13 cellular contexts compared by ENCODE assay signal in genomic region chr11:66659785-66660184, GRCh38. TPM values are rescaled to one million over a fixed set of nuclear protein-coding genes. Genes with fewer than 3 reads are reported as not detected.
DNase-seq lines count a peak whose midpoint lies in the region; ATAC-seq and TF ChIP-seq lines count a peak whose summit lies in the region.
"Had no signal": no experiment of that assay in that cellular context is flagged by ENCODE, and none has a peak within 500 bp of the region (broad histone marks: within the 10 kb centered on the region; RNA-seq: fewer than 3 reads in every experiment).

No MANE protein-coding gene starts in this region.

- H3K9me3 Mint-ChIP-seq in WTC11: no peaks in the 10 kb centered on the region
- no peaks in the 10 kb centered on the region for H3K9me3 Mint-ChIP-seq in naive thymus-derived CD8-positive, alpha-beta T cell

- intact Hi-C loops in mucosa of descending colon (cut with DNase I, micrococcal nuclease): no loop called here

- H3K4me3 Mint-ChIP-seq in WTC11: no peak overlapping the region
- H3K4me3 Mint-ChIP-seq in naive thymus-derived CD8-positive, alpha-beta T cell: peak overlapping the region in 2 of 10 donors; percentile 4 to 7

- DNase-seq in SKM-1 treated with dmso at 0.1 percent for 144 hours (lab: John Stamatoyannopoulos, UW; ENCODE audit: unreplicated experiment) (peak; percentile 23), SKM-1 (lab: John Stamatoyannopoulos, UW; ENCODE audit: unreplicated experiment) (no peak), Kasumi-1 (lab: John Stamatoyannopoulos, UW) (peak; percentile 43 to 50), WTC11 (ENCODE audit: low spot score) (no peak), mucosa of descending colon (no peak), DMS53 (lab: John Stamatoyannopoulos, UW) (no peak)
- no peak for DNase-seq in naive thymus-derived CD8-positive, alpha-beta T cell
- DNase-seq: amygdala; dermis blood vessel endothelial cell; stimulated activated CD4-positive, alpha-beta T cell treated with anti-CD3 and anti-CD28 coated beads, Interleukin-15, amount 100 ng/mL, for 24 hours; T-helper 9 cell; upper lobe of right lung had no signal

- H3K27ac Mint-ChIP-seq in WTC11: peak overlapping the region; percentile 16
- H3K27ac Mint-ChIP-seq in naive thymus-derived CD8-positive, alpha-beta T cell: peak overlapping the region; percentile 26 to 77 (median 51)

- H3K36me3 Mint-ChIP-seq in WTC11: peaks cover 42% of the 10 kb centered on the region
- peaks cover 0 to 78% (median 2%) of the 10 kb centered on the region in 3 donors for H3K36me3 Mint-ChIP-seq in naive thymus-derived CD8-positive, alpha-beta T cell

- H3K4me3 ChIP-seq in mucosa of descending colon: no peak overlapping the region
- H3K4me3 ChIP-seq: upper lobe of right lung had no signal

- no peaks in the 10 kb centered on the region for H3K4me1 ChIP-seq in mucosa of descending colon (ENCODE audit: low read depth)
- H3K4me1 ChIP-seq: upper lobe of right lung had no signal

- no peaks in the 10 kb centered on the region for H3K36me3 ChIP-seq in mucosa of descending colon (ENCODE audit: low read depth)

- CTCF ChIA-PET in WTC11 (lab: Charles Lee): interaction anchor here (1.1 to 1.4 kb wide), 5 partner anchors 17 to 274 kb away, joined by 3 to 5 read pairs (median 4); partner anchors contain the start of genes CCDC87 and CCS

- ATAC-seq in WTC11 (no peak), mucosa of descending colon (no peak), HG03354 (IDR thresholded peaks at IDR 0.05; ENCODE audit: poor library complexity, severe bottlenecking, unreplicated experiment) (no peak)
- ATAC-seq in naive thymus-derived CD8-positive, alpha-beta T cell: no peak
- ATAC-seq: upper lobe of right lung had no signal

- no peaks in the 10 kb centered on the region for H3K4me1 Mint-ChIP-seq in WTC11
- H3K4me1 Mint-ChIP-seq in naive thymus-derived CD8-positive, alpha-beta T cell: peaks cover 7 to 39% (median 26%) of the 10 kb centered on the region in 4 donors

- no peaks in the 10 kb centered on the region for H3K9me3 ChIP-seq in mucosa of descending colon
- H3K9me3 ChIP-seq: upper lobe of right lung had no signal

- TF ChIP-seq CTCF in WTC11 (IDR thresholded peaks at IDR 0.05) (no peak), mucosa of descending colon (IDR thresholded peaks at IDR 0.05) (no peak)

- H3K27me3 Mint-ChIP-seq in WTC11 (ENCODE audit: low read depth): no peaks in the 10 kb centered on the region
- H3K27me3 Mint-ChIP-seq in naive thymus-derived CD8-positive, alpha-beta T cell: no peaks in the 10 kb centered on the region

- POLR2A ChIA-PET in WTC11 (lab: Charles Lee): interaction anchor here (0.6 to 0.7 kb wide), 2 partner anchors 271 to 343 kb away, joined by 5 to 13 read pairs; partner anchors contain the start of gene CD248
- POLR2A ChIA-PET in naive thymus-derived CD8-positive, alpha-beta T cell (lab: Charles Lee): interaction anchor here (0.6 to 1.4 kb wide), 7 partner anchors 10 to 1172 kb away, joined by 3 to 9 read pairs (median 4); no protein-coding TSS in a partner anchor

TF ChIP-seq in WTC11, 78 proteins besides CTCF, POLR2A, EP300 and RAD21 (continues in another document):
- TF ChIP-seq ERG (CRISPR knock-in tag; IDR thresholded peaks at IDR 0.05) (no peak), ARID4B (CRISPR knock-in tag; IDR thresholded peaks at IDR 0.05; ENCODE audit: borderline replicate concordance) (no peak), PRRX2 (CRISPR knock-in tag; IDR thresholded peaks at IDR 0.05) (no peak), FOXP4 (CRISPR knock-in tag; IDR thresholded peaks at IDR 0.05) (no peak), ETV6 (CRISPR knock-in tag; IDR thresholded peaks at IDR 0.05) (no peak), ZNF263 (CRISPR knock-in tag; IDR thresholded peaks at IDR 0.05; ENCODE audit: low read depth) (no peak), MLX (CRISPR knock-in tag; IDR thresholded peaks at IDR 0.05) (no peak), ZBTB43 (CRISPR knock-in tag; IDR thresholded peaks at IDR 0.05) (no peak)

RNA-seq across cellular contexts. Expression of gene RBM4B, which starts 17.9 kb away (rescaled TPM):
- 14.1 to 21.3 TPM (median 20.3 TPM) in 3 replicates for total RNA-seq in WTC11 (2021)
- total RNA-seq in naive thymus-derived CD8-positive, alpha-beta T cell: 10 to 100 TPM; 25.1 to 26.0 TPM
- polyA plus RNA-seq in naive thymus-derived CD8-positive, alpha-beta T cell: 10 to 100 TPM in 2 of 3 donors, 1 to 10 TPM in 1; 7.7 to 12.3 (median 10.8) TPM
- total RNA-seq in mucosa of descending colon: 10 to 100 TPM; 16.7 to 22.7 (median 16.7) TPM

RNA-seq across cellular contexts. Expression of gene RBM4, which starts 21.3 kb away (rescaled TPM):
- total RNA-seq in WTC11 (2021) (144 to 163 TPM (median 154 TPM) in 3 replicates), mucosa of descending colon (100 to 1,000 TPM; 101 to 125 (median 104) TPM)
- total RNA-seq in naive thymus-derived CD8-positive, alpha-beta T cell: 100 to 1,000 TPM; 213 to 232 TPM
- 100 to 1,000 TPM; 250 to 283 (median 262) TPM for polyA plus RNA-seq in naive thymus-derived CD8-positive, alpha-beta T cell

RNA-seq across cellular contexts. Expression of gene RBM14, which starts 43.4 kb away (rescaled TPM):
- total RNA-seq in WTC11 (2021) (92.0 to 146 TPM (median 137 TPM) in 3 replicates), mucosa of descending colon (10 to 100 TPM; 63.8 to 87.0 (median 72.6) TPM)
- 100 to 1,000 TPM; 182 to 194 TPM for total RNA-seq in naive thymus-derived CD8-positive, alpha-beta T cell
- 10 to 100 TPM; 70.2 to 91.8 (median 83.3) TPM for polyA plus RNA-seq in naive thymus-derived CD8-positive, alpha-beta T cell

Comparison
In these comparisons a context has a peak if more than half of its experiments do, and no peak if none do; other contexts are left out.
1. DNase-seq: peak in SKM-1 treated with dmso at 0.1 percent for 144 hours (single experiment) and Kasumi-1 (2 of 2); none in SKM-1 (single experiment), WTC11 (single experiment), naive thymus-derived CD8-positive, alpha-beta T cell (0 of 10), mucosa of descending colon (0 of 3) and DMS53 (single experiment).